9 cellular contexts compared by ENCODE assay signal in the genomic region with DNA sequence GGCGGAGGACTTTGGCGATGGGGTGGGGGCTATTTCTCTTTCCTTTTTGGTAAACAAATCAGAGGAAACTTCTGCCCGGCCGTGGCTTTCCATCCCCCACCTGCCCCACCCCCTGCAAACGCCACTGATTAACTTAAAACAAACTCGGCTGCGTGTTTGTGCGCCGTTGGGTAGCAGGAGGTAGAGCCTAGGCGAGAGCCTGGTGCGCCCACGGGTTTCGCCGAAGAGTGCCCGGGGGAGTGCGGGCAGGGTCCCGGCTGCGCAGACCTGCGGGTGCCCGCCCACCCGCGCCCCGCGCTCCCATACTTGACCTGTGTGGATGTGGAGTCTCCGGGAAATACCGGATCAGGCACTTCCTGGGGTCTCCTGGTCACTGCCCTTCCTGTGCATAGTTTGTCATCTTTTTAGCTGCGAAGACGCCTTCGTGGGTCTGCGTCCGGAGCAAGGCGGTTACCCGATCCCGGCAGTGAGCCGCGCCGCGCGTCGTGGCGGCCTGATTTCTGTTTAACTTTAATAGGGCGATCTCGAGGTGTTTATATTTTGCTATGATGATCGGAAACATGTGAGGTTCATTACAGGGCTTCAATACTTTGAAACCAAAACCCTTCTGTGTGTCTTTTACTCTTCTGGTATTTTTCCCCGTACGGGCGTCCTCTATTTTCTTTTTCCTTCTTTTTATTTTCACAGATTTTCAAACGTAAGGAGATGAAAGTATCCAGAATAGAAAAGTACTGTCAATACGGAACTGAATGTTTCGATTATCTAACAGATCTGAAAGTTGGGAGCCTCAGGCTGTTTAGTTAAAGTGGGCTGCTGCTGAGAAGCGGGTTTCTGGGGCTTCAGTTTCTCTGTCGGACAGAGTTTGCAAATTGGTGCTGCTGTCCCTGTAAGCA. TPM values are rescaled to one million over a fixed set of nuclear protein-coding genes. Genes with fewer than 3 reads are reported as not detected.
A peak's percentile ranks its signal among the peaks of the same experiment; 100 is the strongest.
DNase-seq lines count a peak whose midpoint lies in the region; ATAC-seq and TF ChIP-seq lines count a peak whose summit lies in the region.
"Had no signal": no experiment of that assay in that cellular context is flagged by ENCODE, and none has a peak within 500 bp of the region (broad histone marks: within the 10 kb centered on the region; RNA-seq: fewer than 3 reads in every experiment).

No MANE protein-coding gene starts in this region.

- TF ChIP-seq CTCF in activated CD8-positive, alpha-beta T cell treated with anti-CD3 and anti-CD28 coated beads for 36 hours (IDR thresholded peaks at IDR 0.05): no peak

- intact Hi-C loops in activated CD8-positive, alpha-beta T cell treated with anti-CD3 and anti-CD28 coated beads for 36 hours (cut with micrococcal nuclease): no loop called here
- intact Hi-C loops in head of caudate nucleus (cut with DNase I): no loop called here

- no peaks in the 10 kb centered on the region for H3K9me2 ChIP-seq in GM23248 (ENCODE audit: insufficient read depth)

- no peak overlapping the region for H3K9ac ChIP-seq in GM23248

- no peak for ATAC-seq in activated CD8-positive, alpha-beta T cell treated with anti-CD3 and anti-CD28 coated beads for 36 hours
- ATAC-seq in HG02884 (IDR thresholded peaks at IDR 0.05; ENCODE audit: unreplicated experiment) (no peak), HG03565 (IDR thresholded peaks at IDR 0.05; ENCODE audit: unreplicated experiment) (no peak)

- in situ Hi-C loops in GM23248 (cut with MboI): no loop called here

- H3K36me3 ChIP-seq in GM23248 (ENCODE audit: low read depth) (no peaks in the 10 kb centered on the region), iPS DF 6.9 (ENCODE audit: control insufficient read depth, insufficient read depth, low read length) (no peaks in the 10 kb centered on the region)

- peak overlapping the region; percentile 49 for H3K4me2 ChIP-seq in GM23248 (ENCODE audit: unreplicated experiment)

- H3K4me3 Mint-ChIP-seq in activated CD8-positive, alpha-beta T cell treated with anti-CD3 and anti-CD28 coated beads for 36 hours: peak overlapping the region; percentile 59

- H3K27me3 Mint-ChIP-seq in activated CD8-positive, alpha-beta T cell treated with anti-CD3 and anti-CD28 coated beads for 36 hours: peaks cover 63% of the 10 kb centered on the region

- no peaks in the 10 kb centered on the region for H3K79me2 ChIP-seq in GM23248 (ENCODE audit: insufficient read depth)

- peak overlapping the region; percentile 26 for H2AFZ ChIP-seq in GM23248

- CTCF ChIA-PET in activated CD8-positive, alpha-beta T cell treated with anti-CD3 and anti-CD28 coated beads for 36 hours (lab: Charles Lee): no interaction called here

- peaks cover 84% of the 10 kb centered on the region for H3K27me3 ChIP-seq in GM23248 (replicated peaks; ENCODE audit: insufficient read depth)
- H3K27me3 ChIP-seq in iPS DF 6.9 (ENCODE audit: control insufficient read depth, insufficient read depth, low read length): peaks cover 15% of the 10 kb centered on the region

- H3K9me3 Mint-ChIP-seq in activated CD8-positive, alpha-beta T cell treated with anti-CD3 and anti-CD28 coated beads for 36 hours: no peaks in the 10 kb centered on the region

- H3K27ac ChIP-seq in GM23248 (no peak overlapping the region), iPS DF 6.9 (ENCODE audit: low read length) (no peak overlapping the region)
- H3K27ac ChIP-seq: epithelial cell of prostate had no signal

- H3F3A ChIP-seq in GM23248 (ENCODE audit: insufficient read depth): no peaks in the 10 kb centered on the region

- H3K4me1 ChIP-seq in GM23248 (ENCODE audit: insufficient read depth): no peaks in the 10 kb centered on the region
- H3K4me1 ChIP-seq in iPS DF 6.9 (ENCODE audit: control insufficient read depth, insufficient read depth, low read length): no peaks in the 10 kb centered on the region

- H3K4me3 ChIP-seq in GM23248 (peak overlapping the region; percentile 37), iPS DF 6.9 (ENCODE audit: low read length) (peak overlapping the region; percentile 63; the same call in 1 of the 2 replicates), skeletal muscle cell (ENCODE audit: low read depth, low read length) (peak overlapping the region; percentile 30)

- H3K9me3 ChIP-seq in GM23248 (ENCODE audit: low read depth) (no peaks in the 10 kb centered on the region), iPS DF 6.9 (ENCODE audit: control insufficient read depth, insufficient read depth, low read length) (no peaks in the 10 kb centered on the region)

- H4K20me1 ChIP-seq in GM23248 (ENCODE audit: insufficient read depth): no peaks in the 10 kb centered on the region

- POLR2A ChIA-PET in activated CD8-positive, alpha-beta T cell treated with anti-CD3 and anti-CD28 coated beads for 36 hours (lab: Charles Lee): no interaction called here

- 3 to 4% methylated on average over 51 to 52 of the region's 52 CpGs for WGBS in GM23248 (ENCODE audit: low coverage in 1 of 2, low lambda C conversion rate in 2 of 2, missing lambda C conversion rate in 2 of 2), 2 experiments
- WGBS in iPS DF 6.9 (ENCODE audit: insufficient coverage, insufficient read length): no CpG with 5 or more reads among the region's 52 CpGs

- no peaks in the 10 kb centered on the region for H3K36me3 Mint-ChIP-seq in activated CD8-positive, alpha-beta T cell treated with anti-CD3 and anti-CD28 coated beads for 36 hours (ENCODE audit: low read depth)

- H3K27ac Mint-ChIP-seq in activated CD8-positive, alpha-beta T cell treated with anti-CD3 and anti-CD28 coated beads for 36 hours: no peak overlapping the region

- peaks cover 16% of the 10 kb centered on the region for H3K4me1 Mint-ChIP-seq in activated CD8-positive, alpha-beta T cell treated with anti-CD3 and anti-CD28 coated beads for 36 hours (ENCODE audit: low read depth)

- DNase-seq in GM23248 (peak; percentile 41), iPS DF 6.9 (ENCODE audit: low read depth, low spot score) (no peak), skeletal muscle cell (ENCODE audit: low read depth) (no peak), head of caudate nucleus (no peak)
- DNase-seq in activated CD8-positive, alpha-beta T cell treated with anti-CD3 and anti-CD28 coated beads for 36 hours: no peak
- no peak for DNase-seq in stimulated activated naive CD4-positive, alpha-beta T cell (lab: John Stamatoyannopoulos, UW)

RNA-seq across cellular contexts. Expression of a gene that starts 15.2 kb away (rescaled TPM):
- total RNA-seq in GM23248 (2014; rRNA removed; shearing (Covaris generic)): 0.13 and 0.65 TPM in 2 replicates
- polyA plus RNA-seq in GM23248 (2016; fragmentation: Nextera tagmentation; extraction: Ambion mirVana): 0.06 TPM in 1 of 2 replicates, not detected in the other
- not detected for total RNA-seq in activated CD8-positive, alpha-beta T cell treated with anti-CD3 and anti-CD28 coated beads for 36 hours
